Comparison of ENCODE assay signal across 16 cellular contexts in genomic region chr1:89850844-89851410, GRCh38. TPM values are rescaled to one million over a fixed set of nuclear protein-coding genes. Genes with fewer than 3 reads are reported as not detected.
A peak's percentile ranks its signal among the peaks of the same experiment; 100 is the strongest.
DNase-seq lines count a peak whose midpoint lies in the region; ATAC-seq, FAIRE-seq and TF ChIP-seq lines count a peak whose summit lies in the region.
"Had no signal": no experiment of that assay in that cellular context is flagged by ENCODE, and none has a peak within 500 bp of the region (broad histone marks: within the 10 kb centered on the region; RNA-seq: fewer than 3 reads in every experiment).

No MANE protein-coding gene starts in this region.

- no peak for ATAC-seq in HepG2
- ATAC-seq in right lobe of liver: no peak
- no peak for ATAC-seq in HG02852 (IDR thresholded peaks at IDR 0.05; ENCODE audit: unreplicated experiment)
- ATAC-seq: HCT116 had no signal

- no peak overlapping the region for H2AFZ ChIP-seq in HepG2 (ENCODE audit: low read length)

- H3K4me3 ChIP-seq in HepG2 (replicated peaks in 1 of 3; ENCODE audit: insufficient read depth in 1 of 3, low read depth in 2 of 3, low read length in 3 of 3): no peak overlapping the region
- H3K4me3 ChIP-seq in right lobe of liver: no peak overlapping the region
- no peak overlapping the region for H3K4me3 ChIP-seq in fibroblast of villous mesenchyme (ENCODE audit: low read depth, low read length)
- H3K4me3 ChIP-seq: MG63 had no signal

- BruUV-seq in HepG2 (replicated peaks; lab: Mats Ljungman, UMichigan): no TSS peak

- H3K79me2 ChIP-seq in HepG2 (ENCODE audit: insufficient read depth, low read length): peaks cover 57% of the 10 kb centered on the region

- intact Hi-C loops in HepG2 (cut with micrococcal nuclease; ENCODE audit: unreplicated experiment) (no loop called here), right lobe of liver (cut with DNase I) (no loop called here)

- DNase-seq in HepG2 (ENCODE audit: low spot score) (no peak), right lobe of liver (no peak), RCC 7860 (ENCODE audit: low spot score) (no peak), fibroblast of villous mesenchyme (ENCODE audit: low read depth) (peak; percentile 13), NK-92 (lab: John Stamatoyannopoulos, UW; ENCODE audit: unreplicated experiment) (no peak), NCI-H2171 treated with DMSO at 0.1 percent for 48 hours (lab: John Stamatoyannopoulos, UW) (no peak), GM13977 (ENCODE audit: low spot score) (no peak)
- DNase-seq: C1 segment of cervical spinal cord, COR-L47, DMS153, MG63, NCI-H1092, NCI-H2081 treated with DMSO at 0.1 percent for 48 hours, NCI-H510A treated with DMSO at 0.1 percent for 48 hours had no signal

- H3K9ac ChIP-seq in HepG2 (ENCODE audit: insufficient read depth, low read depth, low read length): no peak overlapping the region

- CTCF ChIA-PET in HepG2 (lab: Yijun Ruan, JAX; ENCODE audit: low intra/inter-chr PET ratio, low total read pairs): no interaction called here

- H3K36me3 ChIP-seq in HepG2 (replicated peaks in 1 of 2; ENCODE audit: control insufficient read depth in 1 of 2, insufficient read depth in 2 of 2, low read length in 2 of 2): peaks cover 5 to 77% of the 10 kb centered on the region in 2 experiments
- H3K36me3 ChIP-seq in right lobe of liver: no peaks in the 10 kb centered on the region

- H3K27ac ChIP-seq in HepG2 (ENCODE audit: extremely low read length, insufficient read depth, low read length): no peak overlapping the region
- no peak overlapping the region for H3K27ac ChIP-seq in right lobe of liver

- H4K20me1 ChIP-seq in HepG2 (ENCODE audit: insufficient read depth, low read length): no peaks in the 10 kb centered on the region; the same call in none of the 2 replicates

- FAIRE-seq in HepG2 (lab: Jason Lieb, UNC): no peak
- FAIRE-seq in RCC 7860 (lab: Jason Lieb, UNC): peak; percentile 7

- no peaks in the 10 kb centered on the region for H3K9me3 ChIP-seq in HepG2 (ENCODE audit: low read length)
- H3K9me3 ChIP-seq in right lobe of liver: no peaks in the 10 kb centered on the region
- H3K9me3 ChIP-seq: MG63 had no signal

- TF ChIP-seq POLR2A in HepG2 (IDR thresholded peaks at IDR 0.05; ENCODE audit: insufficient read depth in 1 of 2, low read depth in 2 of 2, low read length in 2 of 2) (no peak), right lobe of liver (IDR thresholded peaks at IDR 0.05) (no peak)

- no peak overlapping the region for H3K4me2 ChIP-seq in HepG2 (ENCODE audit: low read depth, low read length)

- POLR2A ChIA-PET in HepG2 (lab: Yijun Ruan, JAX): no interaction called here

- TF ChIP-seq EP300 in HepG2 (IDR thresholded peaks at IDR 0.05; ENCODE audit: low read depth in 2 of 2, low read length in 2 of 2) (no peak), HepG2 (CRISPR knock-in tag; IDR thresholded peaks at IDR 0.05; ENCODE audit: borderline replicate concordance) (no peak)

- in situ Hi-C loops in HepG2 (cut with HindIII; ENCODE audit: extremely low pct_ligation_motif_present, low pct_unique_long_range_greater_than_20kb): no loop called here
- in situ Hi-C loops in GM13977 (cut with MboI; ENCODE audit: low pct_unique_long_range_greater_than_20kb, low sequenced_read_pairs, unreplicated experiment): no loop called here

- H3K27me3 ChIP-seq in HepG2 (ENCODE audit: control insufficient read depth in 1 of 2, insufficient read depth in 2 of 2, low read length in 2 of 2) (no peaks in the 10 kb centered on the region), right lobe of liver (no peaks in the 10 kb centered on the region)
- H3K27me3 ChIP-seq: MG63 had no signal

- WGBS in HepG2 (ENCODE audit: low lambda C conversion rate): 96% methylated on average over 4 of the region's 4 CpGs
- 94% methylated on average over 4 of the region's 4 CpGs for WGBS in right lobe of liver (ENCODE audit: insufficient coverage, low coverage, low lambda C conversion rate, missing lambda C conversion rate)

- TF ChIP-seq CTCF in HepG2 (CRISPR knock-in tag; IDR thresholded peaks at IDR 0.05) (no peak), right lobe of liver (IDR thresholded peaks at IDR 0.05) (no peak), fibroblast of villous mesenchyme (IDR thresholded peaks at IDR 0.05; ENCODE audit: insufficient read depth, low read depth, low read length) (no peak), GM13977 (IDR thresholded peaks at IDR 0.05; ENCODE audit: extremely low read depth, insufficient read depth, missing control alignments) (no peak)

- TF ChIP-seq RAD21 in HepG2 (CRISPR knock-in tag; IDR thresholded peaks at IDR 0.05): no peak

- H3K4me1 ChIP-seq in HepG2 (ENCODE audit: insufficient read depth, low read length) (0 out of 2 replicates have a peak, but pooled peaks cover 6% of the 10 kb centered on the region), right lobe of liver (no peaks in the 10 kb centered on the region)

TF ChIP-seq in HepG2, 621 proteins besides CTCF, POLR2A, EP300 and RAD21:
- TF ChIP-seq MAFF (IDR thresholded peaks at IDR 0.05; ENCODE audit: low read depth, low read length): peak; percentile 94
- TF ChIP-seq MAFK (conservative IDR thresholded peaks at IDR 0.05 in 1 of 2, IDR thresholded peaks at IDR 0.05 in 1 of 2; ENCODE audit: low read length in 2 of 2): peak; percentile 91 to 96
- TF ChIP-seq ZNF552 (CRISPR knock-in tag; IDR thresholded peaks at IDR 0.05; ENCODE audit: borderline replicate concordance): no peak
- no peak for TF ChIP-seq SMC3 (IDR thresholded peaks at IDR 0.05; ENCODE audit: low read length)

RNA-seq across cellular contexts. Expression of gene LRRC8D, which starts 30.1 kb away (rescaled TPM):
- 44.6 and 45.5 TPM in 2 replicates for total RNA-seq in HepG2 (2016; rRNA removed; fragmentation: Illumina TruSeq; extraction: Trizol)
- total RNA-seq in HepG2 (2016; cell fraction: cytosol; rRNA removed; fragmentation: Illumina TruSeq; extraction: Trizol; ENCODE audit: low read depth): 8.5 and 9.3 TPM in 2 replicates
- total RNA-seq in HepG2 (2016; cell fraction: insoluble cytoplasmic fraction; rRNA removed; fragmentation: Illumina TruSeq; extraction: Trizol): 43.8 and 46.2 TPM in 2 replicates
- total RNA-seq in HepG2 (2016; cell fraction: membrane; rRNA removed; fragmentation: Illumina TruSeq; extraction: Trizol): 33.3 and 37.9 TPM in 2 replicates
- total RNA-seq in HepG2 (2016; cell fraction: nucleus; rRNA removed; fragmentation: Illumina TruSeq; extraction: Trizol): 43.7 and 45.6 TPM in 2 replicates
- polyA plus RNA-seq in HepG2 (2011; rRNA removed): 29.9 and 30.0 TPM in 2 replicates
- polyA plus RNA-seq in HepG2 (2011; cell fraction: cytosol; rRNA removed): 27.1 and 30.0 TPM in 2 replicates
- 29.5 and 30.7 TPM in 2 replicates for polyA plus RNA-seq in HepG2 (2011; cell fraction: nucleus; rRNA removed)
- polyA plus RNA-seq in HepG2 (2012): 26.8 and 28.6 TPM in 2 replicates
- polyA plus RNA-seq in HepG2 (2016; cell fraction: cytosol; fragmentation: Illumina TruSeq; extraction: Trizol; ENCODE audit: low read depth): 5.8 and 5.9 TPM in 2 replicates
- polyA plus RNA-seq in HepG2 (2016; cell fraction: insoluble cytoplasmic fraction; fragmentation: Illumina TruSeq; extraction: Trizol; ENCODE audit: low read depth): 47.0 and 48.7 TPM in 2 replicates
- 20.5 and 21.4 TPM in 2 replicates for polyA plus RNA-seq in HepG2 (2016; cell fraction: membrane; fragmentation: Illumina TruSeq; extraction: Trizol; ENCODE audit: low read depth)
- polyA plus RNA-seq in HepG2 (2016; cell fraction: nucleus; fragmentation: Illumina TruSeq; extraction: Trizol; ENCODE audit: insufficient read depth, low read depth): 53.9 and 57.1 TPM in 2 replicates
- polyA minus RNA-seq in HepG2 (2011; rRNA and poly(A)+ RNA removed; ENCODE audit: low replicate concordance): 65.8 and 107 TPM in 2 replicates
- polyA minus RNA-seq in HepG2 (2011; cell fraction: cytosol; rRNA and poly(A)+ RNA removed): 26.6 and 33.6 TPM in 2 replicates
- polyA minus RNA-seq in HepG2 (2011; cell fraction: nucleus; rRNA and poly(A)+ RNA removed): 44.2 and 52.0 TPM in 2 replicates
- 10 to 100 TPM; 11.5 to 22.1 (median 19.3) TPM for total RNA-seq in right lobe of liver
- 26.7 and 58.7 TPM in 2 replicates for total RNA-seq in fibroblast of villous mesenchyme
